Comparison of ENCODE assay signal across 6 cellular contexts in genomic region chr19:17246681-17247425, GRCh38. TPM values are rescaled to one million over a fixed set of nuclear protein-coding genes. Genes with fewer than 3 reads are reported as not detected.
A peak's percentile ranks its signal among the peaks of the same experiment; 100 is the strongest.
DNase-seq lines count a peak whose midpoint lies in the region; ATAC-seq lines count a peak whose summit lies in the region.

No MANE protein-coding gene starts in this region.

- peak overlapping the region; percentile 93 for H3K27ac Mint-ChIP-seq in dendritic cell treated with granulocyte-macrophage colony-stimulating factor and Interleukin-4, amounts not matched to agents 40 ng/mL and 50 ng/mL, for 4 days

- peak overlapping the region; percentile 89 for H3K4me2 ChIP-seq in trophoblast cell (ENCODE audit: low read length)

- H3K18ac ChIP-seq in trophoblast cell (ENCODE audit: low read length): peak overlapping the region; percentile 91

- H3K4me3 ChIP-seq in trophoblast cell (ENCODE audit: low read depth, low read length): no peak overlapping the region

- peak overlapping the region; percentile 75 for H4K12ac ChIP-seq in trophoblast cell (ENCODE audit: low read depth, low read length)

- peaks cover 3% of the 10 kb centered on the region for H3K27me3 Mint-ChIP-seq in activated T-cell treated with anti-CD3 and anti-CD28 coated beads, Interleukin-2, amount 50 U/mL, for 4 hours (ENCODE audit: low read depth)
- peaks cover 8% of the 10 kb centered on the region for H3K27me3 Mint-ChIP-seq in dendritic cell treated with granulocyte-macrophage colony-stimulating factor and Interleukin-4, amounts not matched to agents 40 ng/mL and 50 ng/mL, for 4 days

- peak overlapping the region; percentile 4 for H2AFZ ChIP-seq in trophoblast cell (ENCODE audit: insufficient read depth, low read length, poor library complexity)

- H4K8ac ChIP-seq in trophoblast cell (ENCODE audit: low read depth, low read length): peak overlapping the region; percentile 77

- intact Hi-C loops in dendritic cell treated with granulocyte-macrophage colony-stimulating factor and Interleukin-4, amounts not matched to agents 40 ng/mL and 50 ng/mL, for 4 days (cut with micrococcal nuclease): no loop called here

- ATAC-seq in activated T-cell treated with anti-CD3 and anti-CD28 coated beads, Interleukin-2, amount 50 U/mL, for 4 hours: no peak
- ATAC-seq in HG02973 (IDR thresholded peaks at IDR 0.05; ENCODE audit: unreplicated experiment): no peak
- ATAC-seq in HG03457 (IDR thresholded peaks at IDR 0.05; ENCODE audit: unreplicated experiment): no peak

- H2AK5ac ChIP-seq in trophoblast cell (ENCODE audit: low read length): peak overlapping the region; percentile 88

- peaks cover 5% of the 10 kb centered on the region for H3K4me1 Mint-ChIP-seq in activated T-cell treated with anti-CD3 and anti-CD28 coated beads, Interleukin-2, amount 50 U/mL, for 4 hours (ENCODE audit: low read depth)
- H3K4me1 Mint-ChIP-seq in dendritic cell treated with granulocyte-macrophage colony-stimulating factor and Interleukin-4, amounts not matched to agents 40 ng/mL and 50 ng/mL, for 4 days (ENCODE audit: low read depth): peaks cover 39% of the 10 kb centered on the region

- WGBS in trophoblast cell (ENCODE audit: extremely low coverage, insufficient coverage, insufficient read length): no CpG with 5 or more reads among the region's 21 CpGs

- H2BK5ac ChIP-seq in trophoblast cell (ENCODE audit: low read depth, low read length, poor library complexity): peak overlapping the region; percentile 89

- no peak overlapping the region for H3K23ac ChIP-seq in trophoblast cell (ENCODE audit: low read length)

- peaks cover 68% of the 10 kb centered on the region for H3K79me1 ChIP-seq in trophoblast cell (ENCODE audit: low read length)

- H2BK120ac ChIP-seq in trophoblast cell (ENCODE audit: insufficient read depth, low read length, poor library complexity): peak overlapping the region; percentile 85

- no peaks in the 10 kb centered on the region for H3K36me3 ChIP-seq in trophoblast cell (ENCODE audit: control insufficient read depth in 1 of 2, insufficient read depth in 2 of 2, low read length in 2 of 2)

- H3K4me1 ChIP-seq in trophoblast cell (ENCODE audit: control insufficient read depth in 1 of 2, insufficient read depth in 2 of 2, low read length in 2 of 2): peaks cover 38 to 45% of the 10 kb centered on the region in 2 experiments

- H3K4ac ChIP-seq in trophoblast cell (ENCODE audit: low read depth, low read length): peak overlapping the region; percentile 84

- no peaks in the 10 kb centered on the region for H3K27me3 ChIP-seq in trophoblast cell (ENCODE audit: insufficient read depth, low read length)

- H3K14ac ChIP-seq in trophoblast cell (ENCODE audit: low read length): peak overlapping the region; percentile 96

- H3K27ac ChIP-seq in trophoblast cell (ENCODE audit: low read depth, low read length): peak overlapping the region; percentile 100

- peak overlapping the region; percentile 94 for H2BK12ac ChIP-seq in trophoblast cell (ENCODE audit: low read length)

- H3K9ac ChIP-seq in trophoblast cell (ENCODE audit: low read length): no peak overlapping the region

- H4K91ac ChIP-seq in trophoblast cell (ENCODE audit: low read depth, low read length): peak overlapping the region; percentile 97

- H3K4me3 Mint-ChIP-seq in activated T-cell treated with anti-CD3 and anti-CD28 coated beads, Interleukin-2, amount 50 U/mL, for 4 hours: peak overlapping the region; percentile 84
- peak overlapping the region; percentile 95 for H3K4me3 Mint-ChIP-seq in dendritic cell treated with granulocyte-macrophage colony-stimulating factor and Interleukin-4, amounts not matched to agents 40 ng/mL and 50 ng/mL, for 4 days

- H3K36me3 Mint-ChIP-seq in activated T-cell treated with anti-CD3 and anti-CD28 coated beads, Interleukin-2, amount 50 U/mL, for 4 hours (ENCODE audit: insufficient read depth): no peaks in the 10 kb centered on the region
- H3K36me3 Mint-ChIP-seq in dendritic cell treated with granulocyte-macrophage colony-stimulating factor and Interleukin-4, amounts not matched to agents 40 ng/mL and 50 ng/mL, for 4 days (ENCODE audit: low read depth): peaks cover 6% of the 10 kb centered on the region

- H3K79me2 ChIP-seq in trophoblast cell (ENCODE audit: control insufficient read depth, insufficient read depth, low read length, poor library complexity): peaks cover 49% of the 10 kb centered on the region

- no peak for DNase-seq in activated T-cell treated with anti-CD3 and anti-CD28 coated beads, Interleukin-2, amount 50 U/mL, for 4 hours
- DNase-seq in activated T-cell treated with anti-CD3 and anti-CD28 coated beads for 4 hours: no peak
- DNase-seq in trophoblast cell: peak; percentile 48 to 66

- peaks cover 5% of the 10 kb centered on the region for H3K9me3 ChIP-seq in trophoblast cell (ENCODE audit: insufficient read depth, low read depth, low read length)

- no peaks in the 10 kb centered on the region for H3K9me3 Mint-ChIP-seq in activated T-cell treated with anti-CD3 and anti-CD28 coated beads, Interleukin-2, amount 50 U/mL, for 4 hours
- H3K9me3 Mint-ChIP-seq in dendritic cell treated with granulocyte-macrophage colony-stimulating factor and Interleukin-4, amounts not matched to agents 40 ng/mL and 50 ng/mL, for 4 days: no peaks in the 10 kb centered on the region

RNA-seq across cellular contexts. Expression of gene NR2F6, which starts 1.1 kb away (rescaled TPM):
- 10 to 100 TPM; 10.1 to 14.4 (median 13.6) TPM for total RNA-seq in activated T-cell treated with anti-CD3 and anti-CD28 coated beads, Interleukin-2, amount 50 U/mL, for 4 hours
- polyA plus RNA-seq in trophoblast cell (2013): 205 and 221 TPM in 2 replicates

RNA-seq across cellular contexts. Expression of gene USHBP1, which starts 17.7 kb away (rescaled TPM):
- total RNA-seq in activated T-cell treated with anti-CD3 and anti-CD28 coated beads, Interleukin-2, amount 50 U/mL, for 4 hours: under 1 TPM in 1 of 3 donors, not detected in 2; 0.19 TPM
- 1.4 and 2.2 TPM in 2 replicates for polyA plus RNA-seq in trophoblast cell (2013)

RNA-seq across cellular contexts. Expression of gene BABAM1, which starts 20.4 kb away (rescaled TPM):
- total RNA-seq in activated T-cell treated with anti-CD3 and anti-CD28 coated beads, Interleukin-2, amount 50 U/mL, for 4 hours: 100 to 1,000 TPM; 124 to 130 (median 128) TPM
- polyA plus RNA-seq in trophoblast cell (2013): 139 and 141 TPM in 2 replicates

RNA-seq across cellular contexts. Expression of gene OCEL1, which starts 20.8 kb away (rescaled TPM):
- total RNA-seq in activated T-cell treated with anti-CD3 and anti-CD28 coated beads, Interleukin-2, amount 50 U/mL, for 4 hours: 1 to 10 TPM; 5.0 to 8.0 (median 5.4) TPM
- polyA plus RNA-seq in trophoblast cell (2013): 41.5 and 44.6 TPM in 2 replicates

RNA-seq across cellular contexts. Expression of gene USE1, which starts 31.7 kb away (rescaled TPM):
- 10 to 100 TPM; 35.9 to 47.3 (median 46.6) TPM for total RNA-seq in activated T-cell treated with anti-CD3 and anti-CD28 coated beads, Interleukin-2, amount 50 U/mL, for 4 hours
- 10.3 and 10.4 TPM in 2 replicates for polyA plus RNA-seq in trophoblast cell (2013)

Comparison
In these comparisons a context has a peak if more than half of its experiments do, and no peak if none do; other contexts are left out.
1. DNase-seq: peak in trophoblast cell (2 of 2); none in activated T-cell treated with anti-CD3 and anti-CD28 coated beads, Interleukin-2, amount 50 U/mL, for 4 hours (single experiment) and activated T-cell treated with anti-CD3 and anti-CD28 coated beads for 4 hours (single experiment).